Comparison of ENCODE assay signal across 8 cellular contexts in the genomic region with DNA sequence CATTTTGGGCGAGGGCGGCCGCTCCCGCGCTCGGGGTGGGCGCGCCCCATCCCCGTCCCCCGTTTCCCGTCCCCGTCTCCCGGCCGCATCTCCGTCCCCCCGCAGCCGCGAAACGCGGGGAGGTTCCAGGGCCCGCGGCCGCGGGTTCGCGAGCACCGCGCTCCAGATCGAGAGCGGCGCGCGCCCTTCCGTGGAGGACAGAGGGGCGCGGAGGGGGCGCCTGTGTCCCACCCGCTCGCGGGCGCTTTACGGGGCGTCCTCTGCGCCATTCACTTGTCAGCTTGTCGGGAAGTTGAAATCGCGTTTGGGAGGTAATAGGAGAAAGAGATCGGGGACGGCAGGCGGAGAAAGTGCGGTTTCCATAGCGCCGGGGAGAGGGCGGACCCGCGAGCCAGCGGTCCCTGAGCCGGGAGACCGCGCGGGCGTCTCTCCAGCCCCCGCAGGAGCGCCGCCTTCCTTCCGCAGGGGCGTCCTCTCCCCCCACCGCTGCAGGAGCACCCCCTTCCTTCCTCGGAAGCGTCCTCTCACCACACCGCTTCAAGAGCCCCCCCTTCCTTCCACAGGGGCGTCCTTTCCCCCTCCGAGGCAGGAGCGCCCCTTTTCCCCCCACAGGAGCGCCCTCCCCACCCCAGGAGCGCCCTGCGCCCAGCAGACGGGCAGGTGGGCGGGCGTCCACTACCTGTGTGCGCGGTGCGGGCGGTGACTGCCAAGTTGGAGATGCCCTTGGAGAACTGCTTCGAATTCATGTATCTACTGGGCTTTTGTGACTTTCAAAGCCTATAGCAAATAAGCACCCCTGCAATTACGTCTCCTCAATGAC. TPM values are rescaled to one million over a fixed set of nuclear protein-coding genes. Genes with fewer than 3 reads are reported as not detected.
DNase-seq lines count a peak whose midpoint lies in the region; ATAC-seq, FAIRE-seq and TF ChIP-seq lines count a peak whose summit lies in the region.

No MANE protein-coding gene starts in this region.

- H3K9me3 ChIP-seq in HUES64 (ENCODE audit: insufficient read depth, low read depth, low read length) (no peaks in the 10 kb centered on the region), small intestine (ENCODE audit: control insufficient read depth, low read depth) (no peaks in the 10 kb centered on the region)

- peak; percentile 12 for ATAC-seq in GM19351 (IDR thresholded peaks at IDR 0.05; ENCODE audit: unreplicated experiment)

- H3K27ac ChIP-seq in HUES64 (ENCODE audit: low read depth, low read length) (peak overlapping the region; percentile 87; the same call in 1 of the 2 replicates), brain microvascular endothelial cell (peak overlapping the region; percentile 78), small intestine (ENCODE audit: low read depth in 1 of 2, low read length in 1 of 2) (peak overlapping the region; percentile 50 to 80)

- FAIRE-seq in small intestine (lab: Jason Lieb, UNC), result no peak

- H3K9ac ChIP-seq in HUES64 (ENCODE audit: low read depth, low read length), result peak overlapping the region; percentile 84

- DNase-seq in Ammon's horn (ENCODE audit: low spot score), result peak; percentile 55
- DNase-seq in SHP77 treated with DMSO at 0.1 percent for 48 hours (lab: John Stamatoyannopoulos, UW), result peak; percentile 51
- no peak for DNase-seq in brain microvascular endothelial cell
- DNase-seq in iPS-NIHi11 (ENCODE audit: low spot score), result peak; percentile 60
- no peak for DNase-seq in small intestine
- no peak for DNase-seq in NK-92 treated with Interleukin-12 subunit alpha and Interleukin-12 subunit beta, amount 100 ng/mL, for 24 hours (lab: John Stamatoyannopoulos, UW)

- H3K4me3 ChIP-seq in HUES64 (ENCODE audit: low read length), result peak overlapping the region; percentile 78
- H3K4me3 ChIP-seq in brain microvascular endothelial cell (ENCODE audit: low read depth, low read length), result peak overlapping the region; percentile 69
- peak overlapping the region; percentile 52 to 95 for H3K4me3 ChIP-seq in small intestine (ENCODE audit: low read depth in 1 of 2, low read length in 2 of 2)

- peak; percentile 3 for TF ChIP-seq CTCF in brain microvascular endothelial cell (IDR thresholded peaks at IDR 0.05; ENCODE audit: low read depth, low read length, missing control alignments)

- WGBS in HUES64, result under 1% methylated on average over 86 of the region's 86 CpGs
- 0 to 1% (median 1%) methylated on average over 57 to 86 of the region's 86 CpGs for WGBS in small intestine, 3 donors

- H3K36me3 ChIP-seq in HUES64 (ENCODE audit: insufficient read depth, low read length), result 0 out of 2 replicates have a peak, but pooled peaks cover 5% of the 10 kb centered on the region
- peaks cover 12% of the 10 kb centered on the region for H3K36me3 ChIP-seq in brain microvascular endothelial cell (replicated peaks)
- H3K36me3 ChIP-seq in small intestine (ENCODE audit: control insufficient read depth in 2 of 2, insufficient read depth in 2 of 2, low read length in 2 of 2), result no peaks in the 10 kb centered on the region

- H3K4me1 ChIP-seq in HUES64 (ENCODE audit: insufficient read depth, low read length) (peaks cover 6% of the 10 kb centered on the region; the same call in 1 of the 2 replicates), small intestine (ENCODE audit: control insufficient read depth in 2 of 2, insufficient read depth in 1 of 2, low read depth in 1 of 2, low read length in 1 of 2) (peaks cover 1 to 2% of the 10 kb centered on the region in 2 donors)

- in situ Hi-C loops in brain microvascular endothelial cell (cut with HindIII; ENCODE audit: low pct_ligation_motif_present, low sequenced_read_pairs), result loop anchor here (25.0 kb wide), 1 partner anchor 325 kb away; no protein-coding TSS in a partner anchor

- H3K27me3 ChIP-seq in HUES64 (ENCODE audit: insufficient read depth, low read length) (peaks cover 30% of the 10 kb centered on the region), brain microvascular endothelial cell (replicated peaks) (no peaks in the 10 kb centered on the region), small intestine (ENCODE audit: control insufficient read depth in 2 of 2, insufficient read depth in 2 of 2, low read length in 2 of 2) (peaks cover 0 to 2% of the 10 kb centered on the region in 2 donors)

RNA-seq across cellular contexts. Expression of gene IRS2, which starts 1.0 kb away (rescaled TPM):
- 4.7 TPM for polyA plus RNA-seq in HUES64 (2013, experiment 1 of 2)
- polyA plus RNA-seq in HUES64 (2013, experiment 2 of 2), result 5.0 TPM
- polyA plus RNA-seq in small intestine, result 1 to 10 TPM; 3.8 to 6.2 (median 3.9) TPM

Comparison
In these comparisons a context has a peak if more than half of its experiments do, and no peak if none do; other contexts are left out.
1. DNase-seq: peak in Ammon's horn (single experiment), SHP77 treated with DMSO at 0.1 percent for 48 hours (single experiment) and iPS-NIHi11 (single experiment); none in brain microvascular endothelial cell (single experiment), small intestine (single experiment) and NK-92 treated with Interleukin-12 subunit alpha and Interleukin-12 subunit beta, amount 100 ng/mL, for 24 hours (single experiment).
2. Peak in every context shown above with its lines, with median percentiles within 50 percentile points of each other: H3K27ac ChIP-seq and H3K4me3 ChIP-seq.